Comparison of ENCODE assay signal across 22 cellular contexts in the genomic region with DNA sequence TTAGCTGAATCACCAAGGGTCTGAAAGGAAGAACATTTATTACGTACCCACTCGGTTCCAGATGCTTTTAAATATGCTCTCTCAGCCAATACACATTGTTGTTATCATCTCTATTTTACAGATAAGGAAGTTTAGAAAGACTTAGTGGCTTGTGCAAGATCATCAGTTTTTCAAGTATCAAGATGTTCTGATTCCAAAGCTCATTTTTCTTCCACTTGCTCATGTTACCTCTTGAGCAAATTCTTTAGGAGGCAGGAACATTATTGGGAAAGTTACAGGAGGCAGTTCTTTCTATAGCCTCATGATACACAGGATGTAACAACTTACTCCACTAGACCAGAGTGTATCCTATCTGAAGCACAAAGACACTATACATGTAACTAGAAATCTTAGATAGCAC.
"Had no signal": no experiment of that assay in that cellular context is flagged by ENCODE, and none has a peak within 500 bp of the region (broad histone marks: within the 10 kb centered on the region; RNA-seq: fewer than 3 reads in every experiment).

No MANE protein-coding gene starts in this region.

- H3K36me3 ChIP-seq: left lung, sigmoid colon, spleen had no signal

- H3K9me3 Mint-ChIP-seq: activated CD4-positive, alpha-beta memory T cell treated with anti-CD3 and anti-CD28 coated beads, Interleukin-2, amount 10 ng/mL, durations not matched to agents 7 days and 5 days; activated T-helper 17 cell treated with anti-CD3 and anti-CD28 coated beads, Interleukin-2, amount 50 U/mL, for 72 hours had no signal

- DNase-seq: activated CD4-positive, alpha-beta memory T cell treated with anti-CD3 and anti-CD28 coated beads, Interleukin-2, amount 10 ng/mL, durations not matched to agents 7 days and 5 days; activated CD4-positive, alpha-beta T cell treated with anti-CD3 and anti-CD28 coated beads for 48 hours; activated CD4-positive, CD25-positive, alpha-beta regulatory T cell; activated CD8-positive, alpha-beta memory T cell treated with anti-CD3 and anti-CD28 coated beads, Interleukin-2, amount 10 ng/mL, durations not matched to agents 7 days and 5 days; activated naive CD4-positive, alpha-beta T cell; activated naive CD8-positive, alpha-beta T cell treated with anti-CD3 and anti-CD28 coated beads for 36 hours; anterior cingulate cortex; cortex of kidney; effector CD4-positive, alpha-beta T cell; foreskin melanocyte; left lung; natural killer cell; sigmoid colon; spleen; stimulated activated CD8-positive, alpha-beta memory T cell treated with anti-CD3 and anti-CD28 coated beads, Interleukin-4, amount 100 ng/mL, for 48 hours; stimulated activated naive CD4-positive, alpha-beta T cell; T-helper 1 cell; T-helper 9 cell had no signal

- H3K4me3 Mint-ChIP-seq: activated CD4-positive, alpha-beta memory T cell treated with anti-CD3 and anti-CD28 coated beads, Interleukin-2, amount 10 ng/mL, durations not matched to agents 7 days and 5 days; activated CD8-positive, alpha-beta memory T cell treated with anti-CD3 and anti-CD28 coated beads, Interleukin-2, amount 10 ng/mL, durations not matched to agents 7 days and 5 days; activated naive CD8-positive, alpha-beta T cell treated with anti-CD3 and anti-CD28 coated beads for 36 hours; activated T-helper 17 cell treated with anti-CD3 and anti-CD28 coated beads, Interleukin-2, amount 50 U/mL, for 72 hours; natural killer cell had no signal

- H3K27ac Mint-ChIP-seq: activated CD4-positive, alpha-beta memory T cell treated with anti-CD3 and anti-CD28 coated beads, Interleukin-2, amount 10 ng/mL, durations not matched to agents 7 days and 5 days; activated CD8-positive, alpha-beta memory T cell treated with anti-CD3 and anti-CD28 coated beads, Interleukin-2, amount 10 ng/mL, durations not matched to agents 7 days and 5 days; activated naive CD8-positive, alpha-beta T cell treated with anti-CD3 and anti-CD28 coated beads for 36 hours; activated T-helper 17 cell treated with anti-CD3 and anti-CD28 coated beads, Interleukin-2, amount 50 U/mL, for 72 hours; natural killer cell had no signal

- H3K27me3 ChIP-seq: left lung, sigmoid colon, spleen had no signal

- H3K9me3 ChIP-seq: sigmoid colon had no signal

- H3K79me2 ChIP-seq: parathyroid adenoma had no signal

- H2AFZ ChIP-seq: parathyroid adenoma had no signal

- H3K4me1 ChIP-seq: left lung, parathyroid adenoma, sigmoid colon, spleen had no signal

- ATAC-seq: activated CD8-positive, alpha-beta memory T cell treated with anti-CD3 and anti-CD28 coated beads, Interleukin-2, amount 10 ng/mL, durations not matched to agents 7 days and 5 days; activated T-helper 17 cell treated with anti-CD3 and anti-CD28 coated beads, Interleukin-2, amount 50 U/mL, for 72 hours; esophagus mucosa; natural killer cell; SK-N-SH treated with all-trans-retinoic acid at 6 μM for 48 hours had no signal

- H3K9ac ChIP-seq: parathyroid adenoma had no signal

- H3K27ac ChIP-seq: parathyroid adenoma, sigmoid colon, spleen had no signal

- H3K4me3 ChIP-seq: left lung, sigmoid colon, spleen had no signal

- H3K4me1 Mint-ChIP-seq: activated CD4-positive, alpha-beta memory T cell treated with anti-CD3 and anti-CD28 coated beads, Interleukin-2, amount 10 ng/mL, durations not matched to agents 7 days and 5 days; activated CD8-positive, alpha-beta memory T cell treated with anti-CD3 and anti-CD28 coated beads, Interleukin-2, amount 10 ng/mL, durations not matched to agents 7 days and 5 days; activated naive CD8-positive, alpha-beta T cell treated with anti-CD3 and anti-CD28 coated beads for 36 hours; activated T-helper 17 cell treated with anti-CD3 and anti-CD28 coated beads, Interleukin-2, amount 50 U/mL, for 72 hours; natural killer cell had no signal

- H3K27me3 Mint-ChIP-seq: activated CD4-positive, alpha-beta memory T cell treated with anti-CD3 and anti-CD28 coated beads, Interleukin-2, amount 10 ng/mL, durations not matched to agents 7 days and 5 days; activated CD8-positive, alpha-beta memory T cell treated with anti-CD3 and anti-CD28 coated beads, Interleukin-2, amount 10 ng/mL, durations not matched to agents 7 days and 5 days had no signal

- H3K36me3 Mint-ChIP-seq: activated CD8-positive, alpha-beta memory T cell treated with anti-CD3 and anti-CD28 coated beads, Interleukin-2, amount 10 ng/mL, durations not matched to agents 7 days and 5 days; activated naive CD8-positive, alpha-beta T cell treated with anti-CD3 and anti-CD28 coated beads for 36 hours; natural killer cell had no signal
